ENCODE assay signal across 1 cellular context in the genomic region with DNA sequence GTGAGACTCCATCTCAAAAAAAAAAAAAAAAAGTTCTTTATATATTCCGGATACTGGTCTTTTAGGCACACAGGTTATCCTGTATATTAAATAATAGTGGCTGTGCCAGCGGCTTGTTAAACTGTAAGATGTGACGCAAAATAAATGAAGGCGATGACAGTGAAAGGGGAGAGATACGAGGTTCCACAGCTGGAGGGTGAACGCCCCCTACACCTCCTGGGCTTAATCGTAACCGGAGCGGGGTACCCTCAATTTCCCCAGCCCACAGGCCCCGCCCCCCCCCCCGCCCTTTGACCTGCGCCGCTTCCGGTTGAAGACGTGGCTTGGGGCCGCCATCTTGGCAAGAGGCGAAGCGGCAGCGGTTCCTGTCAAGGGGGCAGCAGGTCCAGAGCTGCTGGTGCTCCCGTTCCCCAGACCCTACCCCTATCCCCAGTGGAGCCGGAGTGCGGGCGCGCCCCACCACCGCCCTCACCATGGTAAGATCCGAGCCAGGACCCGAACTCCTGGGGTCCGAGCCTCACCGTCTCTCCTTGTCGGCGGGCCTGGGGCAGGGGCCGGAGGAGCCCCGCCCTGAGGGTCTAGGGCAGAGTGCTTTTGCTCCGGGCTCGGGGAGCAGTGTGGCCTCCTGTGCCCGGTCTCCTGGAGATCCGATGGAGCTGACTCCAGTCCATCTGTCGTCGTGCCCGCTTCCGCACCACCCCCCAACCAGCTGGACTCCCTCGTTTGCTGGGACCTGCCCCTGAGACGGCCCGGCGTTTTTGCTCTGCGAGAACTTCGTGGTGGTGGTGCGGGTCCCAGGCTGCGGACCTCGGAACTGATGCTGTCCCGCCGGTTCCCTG.
A peak's percentile ranks its signal among the peaks of the same experiment; 100 is the strongest.
TF ChIP-seq lines count a peak whose summit lies in the region.

A gene (plus strand): TSS at position 335 of the 839 bp plus-strand sequence. CDS start 139 bp downstream, at position 474.

TF ChIP-seq in H1, 55 proteins besides CTCF, POLR2A, EP300 and RAD21 (continued from another document):
- TF ChIP-seq, protein P1, sequence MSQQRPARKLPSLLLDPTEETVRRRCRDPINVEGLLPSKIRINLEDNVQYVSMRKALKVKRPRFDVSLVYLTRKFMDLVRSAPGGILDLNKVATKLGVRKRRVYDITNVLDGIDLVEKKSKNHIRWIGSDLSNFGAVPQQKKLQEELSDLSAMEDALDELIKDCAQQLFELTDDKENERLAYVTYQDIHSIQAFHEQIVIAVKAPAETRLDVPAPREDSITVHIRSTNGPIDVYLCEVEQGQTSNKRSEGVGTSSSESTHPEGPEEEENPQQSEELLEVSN (IDR thresholded peaks at IDR 0.05), result no peak
- TF ChIP-seq PHF8 (conservative IDR thresholded peaks at IDR 0.05; ENCODE audit: low read depth, low read length), result peak; percentile 92
- TF ChIP-seq TBP (IDR thresholded peaks at IDR 0.05; ENCODE audit: low read depth, low read length), result peak; percentile 48; the same call in 1 of the 2 replicates
